8 cellular contexts compared by ENCODE assay signal in the genomic region with DNA sequence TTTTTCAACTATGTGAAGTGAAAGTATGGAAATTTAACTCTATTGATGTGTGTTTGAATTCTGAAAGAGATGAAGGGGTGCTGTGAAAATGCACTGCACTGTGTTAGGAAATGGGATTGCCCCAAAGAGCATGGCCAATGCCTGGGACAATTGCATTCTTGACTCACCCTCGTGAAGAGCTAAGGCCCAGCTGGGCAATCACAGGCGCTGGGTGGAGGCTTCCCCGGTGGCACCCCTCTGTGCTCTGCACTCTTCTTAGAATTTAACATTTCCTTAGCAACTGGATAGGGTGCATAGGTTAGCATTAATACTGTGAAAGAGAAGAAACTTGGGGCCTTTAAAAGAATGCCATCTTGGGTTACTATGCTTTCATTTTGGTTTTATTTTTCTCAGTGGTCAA.
"Had no signal": no experiment of that assay in that cellular context is flagged by ENCODE, and none has a peak within 500 bp of the region (broad histone marks: within the 10 kb centered on the region; RNA-seq: fewer than 3 reads in every experiment).

No MANE protein-coding gene starts in this region.

- H3K36me3 Mint-ChIP-seq: IgD-negative memory B cell had no signal

- H3K9me3 Mint-ChIP-seq: HFFc6 had no signal

- DNase-seq: GM23248, HFFc6, KBM-7 had no signal

- H2AFZ ChIP-seq: GM23248 had no signal

- H3K27ac Mint-ChIP-seq: HFFc6, IgD-negative memory B cell had no signal

- ATAC-seq: HCT116, HepG2 had no signal

- H3K27ac ChIP-seq: GM23248, HL-60 had no signal

- H3K9me3 ChIP-seq: HAP-1 had no signal

- H3K9ac ChIP-seq: GM23248 had no signal

- H3K4me3 Mint-ChIP-seq: HFFc6, IgD-negative memory B cell had no signal

- H3K4me3 ChIP-seq: GM23248, HAP-1 had no signal

- H3K36me3 ChIP-seq: HAP-1 had no signal
